Comparison of ENCODE assay signal across 30 cellular contexts in genomic region chr1:224172229-224172628, GRCh38.
"Had no signal": no experiment of that assay in that cellular context is flagged by ENCODE, and none has a peak within 500 bp of the region (broad histone marks: within the 10 kb centered on the region; RNA-seq: fewer than 3 reads in every experiment).

No MANE protein-coding gene starts in this region.

- H3K36me3 ChIP-seq: ascending aorta, cardiac muscle cell, Peyer's patch, SJSA1, WERI-Rb-1 had no signal

- H3K27ac ChIP-seq: ascending aorta, cardiac muscle cell, coronary artery, KMS-11, Peyer's patch, SJSA1, WERI-Rb-1 had no signal

- H3K4me3 Mint-ChIP-seq: activated CD4-positive, alpha-beta T cell treated with anti-CD3 and anti-CD28 coated beads, Interleukin-2, amount 10 ng/mL, durations not matched to agents 24 days and 14 days; activated CD8-positive, alpha-beta T cell treated with anti-CD3 and anti-CD28 coated beads, Interleukin-2, amount 10 ng/mL, durations not matched to agents 7 days and 5 days; activated naive CD4-positive, alpha-beta T cell treated with anti-CD3 and anti-CD28 coated beads for 36 hours; activated naive CD8-positive, alpha-beta T cell treated with anti-CD3 and anti-CD28 coated beads for 36 hours; T-helper 1 cell treated with Interleukin-12 subunit alpha and Interleukin-12 subunit beta and Interleukin-4 antibody, amounts not matched to agents 30 μg/mL and 1 μg/mL, for 36 hours had no signal

- H3K4me3 ChIP-seq: ascending aorta, cardiac muscle cell, coronary artery, Peyer's patch, SJSA1 had no signal

- H3K9me3 ChIP-seq: ascending aorta, Peyer's patch, SJSA1, SK-N-SH had no signal

- H3K27me3 ChIP-seq: ascending aorta, cardiac muscle cell, Peyer's patch, SJSA1 had no signal

- DNase-seq: activated CD4-positive, alpha-beta T cell treated with anti-CD3 and anti-CD28 coated beads, Interleukin-2, amount 10 ng/mL, durations not matched to agents 24 days and 14 days; activated CD4-positive, alpha-beta T cell treated with anti-CD3 and anti-CD28 coated beads, Interleukin-2, amount 50 U/mL, for 48 hours; activated CD4-positive, CD25-positive, alpha-beta regulatory T cell; activated CD8-positive, alpha-beta memory T cell treated with anti-CD3 and anti-CD28 coated beads, Interleukin-2, amount 50 U/mL, for 48 hours; activated CD8-positive, alpha-beta T cell treated with anti-CD3 and anti-CD28 coated beads, Interleukin-2, amount 10 ng/mL, durations not matched to agents 7 days and 5 days; activated gamma-delta T cell treated with Interleukin-2 at 50 U/mL for 16 hours; activated naive CD4-positive, alpha-beta T cell treated with anti-CD3 and anti-CD28 coated beads for 36 hours; activated naive CD8-positive, alpha-beta T cell treated with anti-CD3 and anti-CD28 coated beads for 36 hours; amygdala; NCI-H1105; NCI-H1417 treated with DMSO at 0.1 percent for 48 hours; NCI-H187 treated with DMSO at 0.1 percent for 48 hours; NCI-H2171; NCI-H510A; NCI-H526; NCI-H748 treated with DMSO at 0.1 percent for 48 hours; NK-92 treated with Interleukin-12 subunit alpha and Interleukin-12 subunit beta, amount 100 ng/mL, for 24 hours; PC-3; Peyer's patch; RPMI8226; SHP77 treated with DMSO at 0.1 percent for 48 hours; SK-N-SH; T-helper 9 cell; WERI-Rb-1 had no signal

- ATAC-seq: activated CD8-positive, alpha-beta T cell treated with anti-CD3 and anti-CD28 coated beads, Interleukin-2, amount 10 ng/mL, durations not matched to agents 7 days and 5 days; PC-3 had no signal

- H3K27ac Mint-ChIP-seq: activated naive CD4-positive, alpha-beta T cell treated with anti-CD3 and anti-CD28 coated beads for 36 hours; activated naive CD8-positive, alpha-beta T cell treated with anti-CD3 and anti-CD28 coated beads for 36 hours; T-helper 1 cell treated with Interleukin-12 subunit alpha and Interleukin-12 subunit beta and Interleukin-4 antibody, amounts not matched to agents 30 μg/mL and 1 μg/mL, for 36 hours had no signal
